In the genomic region with DNA sequence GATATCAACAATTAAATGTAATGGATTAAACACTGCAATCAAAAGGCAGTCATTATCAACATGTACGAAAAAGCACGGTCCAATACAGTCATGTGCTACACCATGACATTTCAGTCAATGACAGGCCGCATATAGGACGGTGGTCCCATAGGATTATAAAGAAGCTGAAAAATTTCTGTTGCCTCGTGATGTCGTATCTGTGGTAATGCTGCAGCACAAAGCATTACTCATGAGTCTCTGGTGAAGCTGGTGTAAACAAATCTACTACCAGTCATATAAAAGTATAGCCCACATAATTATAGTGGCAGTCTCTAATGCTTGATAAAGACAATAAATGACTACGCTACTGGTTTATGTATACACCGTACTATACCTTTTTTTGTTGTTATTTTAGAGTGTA, we compare ENCODE assay signal across 21 cellular contexts.
"Had no signal": no experiment of that assay in that cellular context is flagged by ENCODE, and none has a peak within 500 bp of the region (broad histone marks: within the 10 kb centered on the region; RNA-seq: fewer than 3 reads in every experiment).

No MANE protein-coding gene starts in this region.

- H3K4me3 Mint-ChIP-seq: activated CD4-positive, alpha-beta T cell treated with anti-CD3 and anti-CD28 coated beads, Interleukin-2, amount 10 ng/mL, durations not matched to agents 7 days and 5 days; activated CD8-positive, alpha-beta T cell treated with anti-CD3 and anti-CD28 coated beads, Interleukin-2, amount 10 ng/mL, durations not matched to agents 7 days and 5 days; activated naive CD4-positive, alpha-beta T cell treated with anti-CD3 and anti-CD28 coated beads for 36 hours; activated T-cell treated with anti-CD3 and anti-CD28 coated beads, Interleukin-2, amount 50 U/mL, for 24 hours; central memory CD8-positive, alpha-beta T cell; nephron; stimulated activated memory B cell treated with anti-CD40 and anti-IgM and Interleukin-4, amounts not matched to agents 10 μg/mL and 1 μg/mL and 100 μg/mL, for 72 hours; type B pancreatic cell had no signal

- H3K9me3 ChIP-seq: lower lobe of right lung, right lobe of liver, testis had no signal

- H3K36me3 ChIP-seq: lower lobe of right lung, right lobe of liver had no signal

- DNase-seq: activated CD4-positive, alpha-beta T cell treated with anti-CD3 and anti-CD28 coated beads, Interleukin-2, amount 10 ng/mL, durations not matched to agents 7 days and 5 days; activated CD8-positive, alpha-beta T cell treated with anti-CD3 and anti-CD28 coated beads, Interleukin-2, amount 10 ng/mL, durations not matched to agents 7 days and 5 days; activated naive CD4-positive, alpha-beta T cell treated with anti-CD3 and anti-CD28 coated beads for 36 hours; activated T-cell treated with anti-CD3 and anti-CD28 coated beads, Interleukin-2, amount 50 U/mL, for 24 hours; anterior cingulate cortex; effector CD4-positive, alpha-beta T cell; foreskin keratinocyte; islet precursor cell; left colon; lower lobe of right lung; right lobe of liver; stimulated activated CD4-positive, alpha-beta T cell treated with anti-CD3 and anti-CD28 coated beads, Interleukin-4, amount 100 ng/mL, for 24 hours; T1000; testis had no signal

- H3K4me1 Mint-ChIP-seq: central memory CD8-positive, alpha-beta T cell; nephron had no signal

- H3K4me2 ChIP-seq: hepatocyte had no signal

- H3K4me3 ChIP-seq: hepatocyte, lower lobe of right lung, right lobe of liver, testis had no signal

- H3K36me3 Mint-ChIP-seq: stimulated activated memory B cell treated with anti-CD40 and anti-IgM and Interleukin-4, amounts not matched to agents 10 μg/mL and 1 μg/mL and 100 μg/mL, for 72 hours; type B pancreatic cell had no signal

- H3K27ac Mint-ChIP-seq: activated CD4-positive, alpha-beta T cell treated with anti-CD3 and anti-CD28 coated beads, Interleukin-2, amount 10 ng/mL, durations not matched to agents 7 days and 5 days; activated CD8-positive, alpha-beta T cell treated with anti-CD3 and anti-CD28 coated beads, Interleukin-2, amount 10 ng/mL, durations not matched to agents 7 days and 5 days; activated naive CD4-positive, alpha-beta T cell treated with anti-CD3 and anti-CD28 coated beads for 36 hours; activated T-cell treated with anti-CD3 and anti-CD28 coated beads, Interleukin-2, amount 50 U/mL, for 24 hours; nephron; stimulated activated memory B cell treated with anti-CD40 and anti-IgM and Interleukin-4, amounts not matched to agents 10 μg/mL and 1 μg/mL and 100 μg/mL, for 72 hours; type B pancreatic cell had no signal

- H3K27me3 ChIP-seq: foreskin keratinocyte, hepatocyte, right lobe of liver, testis had no signal

- H3K27ac ChIP-seq: foreskin keratinocyte, hepatocyte, lower lobe of right lung, parathyroid adenoma, right lobe of liver, testis had no signal

- H3K9ac ChIP-seq: parathyroid adenoma had no signal

- H3K27me3 Mint-ChIP-seq: activated T-cell treated with anti-CD3 and anti-CD28 coated beads, Interleukin-2, amount 50 U/mL, for 24 hours; central memory CD8-positive, alpha-beta T cell; stimulated activated memory B cell treated with anti-CD40 and anti-IgM and Interleukin-4, amounts not matched to agents 10 μg/mL and 1 μg/mL and 100 μg/mL, for 72 hours had no signal

- H3K4me1 ChIP-seq: foreskin keratinocyte, lower lobe of right lung, parathyroid adenoma, right lobe of liver, testis had no signal

- H3K9me3 Mint-ChIP-seq: activated CD4-positive, alpha-beta T cell treated with anti-CD3 and anti-CD28 coated beads, Interleukin-2, amount 10 ng/mL, durations not matched to agents 7 days and 5 days; activated T-cell treated with anti-CD3 and anti-CD28 coated beads, Interleukin-2, amount 50 U/mL, for 24 hours; central memory CD8-positive, alpha-beta T cell; type B pancreatic cell had no signal

- H2AFZ ChIP-seq: hepatocyte, parathyroid adenoma had no signal

- H3K79me2 ChIP-seq: hepatocyte, parathyroid adenoma had no signal

- ATAC-seq: activated CD4-positive, CD25-positive, alpha-beta regulatory T cell treated with anti-CD3 and anti-CD28 coated beads, Interleukin-2, amount 50 U/mL, for 24 hours; activated CD8-positive, alpha-beta T cell treated with anti-CD3 and anti-CD28 coated beads, Interleukin-2, amount 10 ng/mL, durations not matched to agents 7 days and 5 days; left colon; lower lobe of right lung; right lobe of liver; stimulated activated memory B cell treated with anti-CD40 and anti-IgM and Interleukin-4, amounts not matched to agents 10 μg/mL and 1 μg/mL and 100 μg/mL, for 72 hours had no signal
